8 cellular contexts compared by ENCODE assay signal in genomic region chr16:30748634-30749445, GRCh38. TPM values are rescaled to one million over a fixed set of nuclear protein-coding genes. Genes with fewer than 3 reads are reported as not detected.
DNase-seq lines count a peak whose midpoint lies in the region; ATAC-seq, FAIRE-seq and TF ChIP-seq lines count a peak whose summit lies in the region.

No MANE protein-coding gene starts in this region.

- peak overlapping the region; percentile 86 for H3K4me2 ChIP-seq in astrocyte (ENCODE audit: low read length)

- no peaks in the 10 kb centered on the region for H3K27me3 ChIP-seq in CD4-positive, alpha-beta memory T cell (ENCODE audit: insufficient read depth, low read length)
- H3K27me3 ChIP-seq in astrocyte (ENCODE audit: insufficient read depth, low read length) (no peaks in the 10 kb centered on the region), iPS-18a (ENCODE audit: control insufficient read depth, insufficient read depth, low read length) (no peaks in the 10 kb centered on the region), skeletal muscle tissue (ENCODE audit: control insufficient read depth in 3 of 3, insufficient read depth in 3 of 3, low read length in 3 of 3) (no peaks in the 10 kb centered on the region)

- H4K20me1 ChIP-seq in astrocyte (ENCODE audit: insufficient read depth, low read length), result peaks cover 16% of the 10 kb centered on the region

- intact Hi-C loops in CD4-positive, alpha-beta memory T cell (cut with micrococcal nuclease), result loop anchor here (1.0 to 5.0 kb wide), 5 partner anchors 13 to 173 kb away; partner anchors contain the start of genes CFAP119, FBRS and RNF40

- H3K9ac ChIP-seq in astrocyte (ENCODE audit: low read length), result peak overlapping the region; percentile 79
- no peak overlapping the region for H3K9ac ChIP-seq in iPS-18a (ENCODE audit: low read length)
- peak overlapping the region; percentile 62 to 77 (median 65) for H3K9ac ChIP-seq in skeletal muscle tissue (ENCODE audit: low read depth in 1 of 3, low read length in 3 of 3)

- peak; percentile 7 for ATAC-seq in GM19463 (IDR thresholded peaks at IDR 0.05; ENCODE audit: unreplicated experiment)

- peaks cover 15% of the 10 kb centered on the region for H3K36me3 ChIP-seq in CD4-positive, alpha-beta memory T cell (ENCODE audit: insufficient read depth, low read length)
- H3K36me3 ChIP-seq in astrocyte (ENCODE audit: insufficient read depth, low read length), result peaks cover 33% of the 10 kb centered on the region
- peaks cover 23% of the 10 kb centered on the region for H3K36me3 ChIP-seq in iPS-18a (ENCODE audit: control insufficient read depth, low read depth, low read length)
- H3K36me3 ChIP-seq in skeletal muscle tissue (ENCODE audit: control insufficient read depth in 3 of 3, insufficient read depth in 3 of 3, low read length in 3 of 3), result peaks cover 6 to 26% (median 25%) of the 10 kb centered on the region in 3 donors

- no peaks in the 10 kb centered on the region for H3K27me3 Mint-ChIP-seq in CD4-positive, alpha-beta memory T cell
- H3K27me3 Mint-ChIP-seq in astrocyte (ENCODE audit: low read depth, unreplicated experiment), result no peaks in the 10 kb centered on the region

- H3K9me3 ChIP-seq in CD4-positive, alpha-beta memory T cell (ENCODE audit: control insufficient read depth in 1 of 2, low read length in 2 of 2), result no peaks in the 10 kb centered on the region
- H3K9me3 ChIP-seq in astrocyte (ENCODE audit: insufficient read depth, low read depth, low read length), result no peaks in the 10 kb centered on the region
- no peaks in the 10 kb centered on the region for H3K9me3 ChIP-seq in iPS-18a (ENCODE audit: control insufficient read depth, low read depth, low read length)
- H3K9me3 ChIP-seq in skeletal muscle tissue (ENCODE audit: control insufficient read depth in 3 of 3, low read length in 3 of 3), result no peaks in the 10 kb centered on the region

- POLR2A ChIA-PET in CD4-positive, alpha-beta memory T cell (lab: Charles Lee; ENCODE audit: partially characterized antibody), result interaction anchor here (0.6 to 3.4 kb wide), 22 partner anchors 9 to 393 kb away, joined by 3 to 25 read pairs (median 6); partner anchors contain the start of genes CFAP119, FBRS, PRR14 and RNF40

- peaks cover 0 to 4% (median 0%) of the 10 kb centered on the region in 8 donors for H3K9me3 Mint-ChIP-seq in CD4-positive, alpha-beta memory T cell
- no peaks in the 10 kb centered on the region for H3K9me3 Mint-ChIP-seq in astrocyte (ENCODE audit: unreplicated experiment)

- peaks cover 7% of the 10 kb centered on the region for H3K4me1 ChIP-seq in CD4-positive, alpha-beta memory T cell (ENCODE audit: insufficient read depth, low read length)
- H3K4me1 ChIP-seq in astrocyte (ENCODE audit: insufficient read depth, low read length) (peaks cover 11% of the 10 kb centered on the region), iPS-18a (ENCODE audit: control insufficient read depth, low read depth, low read length) (no peaks in the 10 kb centered on the region), skeletal muscle tissue (ENCODE audit: control insufficient read depth in 3 of 3, insufficient read depth in 3 of 3, low read length in 3 of 3) (peaks cover 6 to 7% (median 7%) of the 10 kb centered on the region in 3 donors)

- peaks cover 14 to 33% (median 20%) of the 10 kb centered on the region in 4 donors for H3K4me1 Mint-ChIP-seq in CD4-positive, alpha-beta memory T cell
- H3K4me1 Mint-ChIP-seq in astrocyte (ENCODE audit: low read depth, unreplicated experiment), result peaks cover 7% of the 10 kb centered on the region

- no peak for TF ChIP-seq CTCF in astrocyte (IDR thresholded peaks at IDR 0.05; ENCODE audit: insufficient read depth, low read depth, low read length)

- DNase-seq in CD4-positive, alpha-beta memory T cell, result peak in 1 of 5 donors; percentile 62
- DNase-seq in NCI-H2196 (lab: John Stamatoyannopoulos, UW; ENCODE audit: unreplicated experiment) (peak; percentile 27), astrocyte (ENCODE audit: low read depth) (peak; percentile 12), NCI-H2171 treated with DMSO at 0.1 percent for 48 hours (lab: John Stamatoyannopoulos, UW) (no peak), KG1 (lab: John Stamatoyannopoulos, UW) (no peak)

- peak overlapping the region; percentile 23 to 71 for H3K4me3 ChIP-seq in CD4-positive, alpha-beta memory T cell (ENCODE audit: low read length in 2 of 2)
- H3K4me3 ChIP-seq in astrocyte (ENCODE audit: insufficient read depth, low read depth, low read length) (peak overlapping the region; percentile 71), iPS-18a (ENCODE audit: low read length) (peak overlapping the region; percentile 50), skeletal muscle tissue (ENCODE audit: low read length in 3 of 3) (peak overlapping the region; percentile 75 to 86 (median 83))

- CTCF ChIA-PET in CD4-positive, alpha-beta memory T cell (lab: Charles Lee; ENCODE audit: partially characterized antibody), result interaction anchor here (0.6 to 1.5 kb wide), 5 partner anchors 14 to 1058 kb away, joined by 3 to 4 read pairs (median 4); no protein-coding TSS in a partner anchor

- peak overlapping the region; percentile 89 to 97 (median 91) for H3K4me3 Mint-ChIP-seq in CD4-positive, alpha-beta memory T cell
- peak overlapping the region; percentile 95 for H3K4me3 Mint-ChIP-seq in astrocyte (ENCODE audit: unreplicated experiment)

- peaks cover 32% of the 10 kb centered on the region for H3K79me2 ChIP-seq in astrocyte (ENCODE audit: insufficient read depth, low read length)

- H3K27ac Mint-ChIP-seq in CD4-positive, alpha-beta memory T cell, result peak overlapping the region in 6 of 7 donors; percentile 63 to 93 (median 88)
- H3K27ac Mint-ChIP-seq in astrocyte (ENCODE audit: unreplicated experiment), result peak overlapping the region; percentile 88

- FAIRE-seq in astrocyte (lab: Jason Lieb, UNC), result no peak

- H2AFZ ChIP-seq in astrocyte (ENCODE audit: low read depth, low read length), result no peak overlapping the region

- peak overlapping the region; percentile 22 for H3K27ac ChIP-seq in CD4-positive, alpha-beta memory T cell (ENCODE audit: low read depth, low read length)
- H3K27ac ChIP-seq in astrocyte (ENCODE audit: low read depth, low read length) (peak overlapping the region; percentile 37), iPS-18a (ENCODE audit: low read length) (no peak overlapping the region), skeletal muscle tissue (ENCODE audit: low read depth, low read length) (no peak overlapping the region)

- H3K36me3 Mint-ChIP-seq in CD4-positive, alpha-beta memory T cell, result peaks cover 13 to 38% of the 10 kb centered on the region in 2 donors
- H3K36me3 Mint-ChIP-seq in astrocyte (ENCODE audit: low read depth, unreplicated experiment), result peaks cover 12% of the 10 kb centered on the region

RNA-seq across cellular contexts. Expression of gene PHKG2, which starts 0.6 kb away (rescaled TPM):
- total RNA-seq in CD4-positive, alpha-beta memory T cell, result 10 to 100 TPM; 54.1 to 54.9 TPM
- polyA plus RNA-seq in CD4-positive, alpha-beta memory T cell, result 10 to 100 TPM; 42.0 to 63.5 TPM
- total RNA-seq in astrocyte (31.1 and 34.2 TPM in 2 replicates), skeletal muscle tissue (3.7 TPM)

RNA-seq across cellular contexts. Expression of gene CFAP119, which starts 13.0 kb away (rescaled TPM):
- total RNA-seq in CD4-positive, alpha-beta memory T cell, result 1 to 10 TPM; 2.6 to 3.4 TPM
- polyA plus RNA-seq in CD4-positive, alpha-beta memory T cell, result under 1 TPM; 0.22 to 0.42 TPM
- total RNA-seq in astrocyte (4.0 and 4.1 TPM in 2 replicates), skeletal muscle tissue (1.6 TPM)

RNA-seq across cellular contexts. Expression of gene RNF40, which starts 13.3 kb away (rescaled TPM):
- total RNA-seq in CD4-positive, alpha-beta memory T cell, result 100 to 1,000 TPM; 101 to 109 TPM
- polyA plus RNA-seq in CD4-positive, alpha-beta memory T cell, result 10 to 100 TPM; 16.6 to 52.4 TPM
- total RNA-seq in astrocyte, result 85.4 and 94.6 TPM in 2 replicates
- total RNA-seq in skeletal muscle tissue, result 50.6 TPM

RNA-seq across cellular contexts. Expression of gene ZNF629, which starts 38.2 kb away (rescaled TPM):
- 1 to 10 TPM; 4.7 to 5.4 TPM for total RNA-seq in CD4-positive, alpha-beta memory T cell
- under 1 TPM; 0.07 to 0.94 TPM for polyA plus RNA-seq in CD4-positive, alpha-beta memory T cell
- total RNA-seq in astrocyte (17.4 and 17.6 TPM in 2 replicates), skeletal muscle tissue (5.7 TPM)

RNA-seq across cellular contexts. Expression of gene SRCAP, which starts 49.9 kb away (rescaled TPM):
- 100 to 1,000 TPM; 101 to 115 TPM for total RNA-seq in CD4-positive, alpha-beta memory T cell
- 10 to 100 TPM in 1 of 2 donors, 1 to 10 TPM in 1; 1.2 to 35.4 TPM for polyA plus RNA-seq in CD4-positive, alpha-beta memory T cell
- total RNA-seq in astrocyte (48.2 and 50.4 TPM in 2 replicates), skeletal muscle tissue (17.2 TPM)

Comparison
In these comparisons a context has a peak if more than half of its experiments do, and no peak if none do; other contexts are left out.
1. DNase-seq: peak in NCI-H2196 (single experiment) and astrocyte (single experiment); none in NCI-H2171 treated with DMSO at 0.1 percent for 48 hours (single experiment) and KG1 (single experiment).
2. H3K27ac ChIP-seq: peak in CD4-positive, alpha-beta memory T cell (single experiment) and astrocyte (single experiment); none in iPS-18a (single experiment) and skeletal muscle tissue (single experiment).
3. Peak in every context shown above with its lines, with median percentiles within 50 percentile points of each other: H3K4me3 ChIP-seq.